In genomic region chr1:219031821-219032220, GRCh38 we compare ENCODE assay signal across 23 cellular contexts.
"Had no signal": no experiment of that assay in that cellular context is flagged by ENCODE, and none has a peak within 500 bp of the region (broad histone marks: within the 10 kb centered on the region; RNA-seq: fewer than 3 reads in every experiment).

No MANE protein-coding gene starts in this region.

- DNase-seq: activated B cell treated with CpG ODN at 0.5 μM for 24 hours; activated CD4-positive, alpha-beta T cell treated with anti-CD3 and anti-CD28 coated beads for 36 hours; activated CD4-positive, alpha-beta T cell treated with anti-CD3 and anti-CD28 coated beads, Interleukin-2, amount 50 U/mL, for 48 hours; activated CD8-positive, alpha-beta memory T cell treated with anti-CD3 and anti-CD28 coated beads, Interleukin-2, amount 50 U/mL, for 48 hours; activated naive CD4-positive, alpha-beta T cell; activated T-cell treated with anti-CD3 and anti-CD28 coated beads, Interleukin-2, amount 50 U/mL, for 4 hours; adrenal gland; head of caudate nucleus; hypothalamus; islet precursor cell; left cardiac atrium; mesenchymal stem cell; pancreas; psoas muscle; right cardiac atrium; stimulated activated CD4-positive, alpha-beta T cell treated with anti-CD3 and anti-CD28 coated beads, Interleukin-1b, Interleukin-23, amount 100 ng/mL, for 48 hours; substantia nigra; T-helper 1 cell; thyroid gland; upper lobe of right lung had no signal

- H3K27ac ChIP-seq: adrenal gland, cardiac muscle cell, gastroesophageal sphincter, neutrophil, pancreas, psoas muscle, thyroid gland, upper lobe of right lung had no signal
